ENCODE assay signal across 12 cellular contexts in the genomic region with DNA sequence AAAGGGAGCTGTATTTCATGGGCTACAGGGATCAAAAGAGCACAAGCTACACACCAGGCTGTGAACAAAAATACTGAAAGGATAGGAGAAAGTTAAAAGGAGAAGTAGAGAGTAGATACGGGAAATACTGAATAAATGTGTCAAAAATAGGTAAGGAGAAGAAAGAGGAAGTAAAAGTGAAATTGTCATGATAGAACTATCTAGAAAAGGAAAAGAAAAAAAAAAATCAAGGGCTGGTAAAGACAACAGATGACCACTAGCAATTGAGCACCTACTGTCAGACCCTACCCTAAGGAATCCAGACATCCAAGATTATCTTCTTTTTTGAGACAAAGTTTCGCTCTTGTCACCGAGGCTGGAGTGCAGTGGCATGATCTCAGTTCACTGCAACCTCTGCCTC. TPM values are rescaled to one million over a fixed set of nuclear protein-coding genes. Genes with fewer than 3 reads are reported as not detected.
A peak's percentile ranks its signal among the peaks of the same experiment; 100 is the strongest.
DNase-seq lines count a peak whose midpoint lies in the region; ATAC-seq and TF ChIP-seq lines count a peak whose summit lies in the region.
"Had no signal": no experiment of that assay in that cellular context is flagged by ENCODE, and none has a peak within 500 bp of the region (broad histone marks: within the 10 kb centered on the region; RNA-seq: fewer than 3 reads in every experiment).

No MANE protein-coding gene starts in this region.

- DNase-seq in SKM-1 treated with dmso at 0.1 percent for 144 hours (lab: John Stamatoyannopoulos, UW; ENCODE audit: unreplicated experiment) (peak; percentile 77), iPS-NIHi11 (ENCODE audit: low spot score) (no peak), DMS53 treated with DMSO at 0.1 percent for 48 hours (lab: John Stamatoyannopoulos, UW; ENCODE audit: unreplicated experiment) (no peak)
- DNase-seq in naive thymus-derived CD8-positive, alpha-beta T cell: no peak
- DNase-seq in activated CD4-positive, alpha-beta memory T cell treated with anti-CD3 and anti-CD28 coated beads for 36 hours: no peak
- DNase-seq: activated CD8-positive, alpha-beta memory T cell treated with anti-CD3 and anti-CD28 coated beads, Interleukin-2, amount 10 ng/mL, durations not matched to agents 7 days and 5 days; CD4-positive, CD25-positive, alpha-beta regulatory T cell; cerebellar nuclear complex; foreskin melanocyte had no signal

- H3K27ac Mint-ChIP-seq in naive thymus-derived CD8-positive, alpha-beta T cell: peak overlapping the region in 1 of 10 donors; percentile 79
- H3K27ac Mint-ChIP-seq in activated CD4-positive, alpha-beta memory T cell treated with anti-CD3 and anti-CD28 coated beads for 36 hours: no peak overlapping the region
- H3K27ac Mint-ChIP-seq: activated CD8-positive, alpha-beta memory T cell treated with anti-CD3 and anti-CD28 coated beads, Interleukin-2, amount 10 ng/mL, durations not matched to agents 7 days and 5 days; CD4-positive, CD25-positive, alpha-beta regulatory T cell had no signal

- peaks cover 2 to 55% (median 5%) of the 10 kb centered on the region in 4 donors for H3K4me1 Mint-ChIP-seq in naive thymus-derived CD8-positive, alpha-beta T cell
- peaks cover 4% of the 10 kb centered on the region for H3K4me1 Mint-ChIP-seq in activated CD4-positive, alpha-beta memory T cell treated with anti-CD3 and anti-CD28 coated beads for 36 hours (ENCODE audit: low read depth)

- CTCF ChIA-PET in activated CD4-positive, alpha-beta memory T cell treated with anti-CD3 and anti-CD28 coated beads for 36 hours (lab: Charles Lee): no interaction called here

- H3K27me3 Mint-ChIP-seq in naive thymus-derived CD8-positive, alpha-beta T cell: peaks cover 16 to 35% (median 29%) of the 10 kb centered on the region in 5 donors
- H3K27me3 Mint-ChIP-seq in activated CD4-positive, alpha-beta memory T cell treated with anti-CD3 and anti-CD28 coated beads for 36 hours: peaks cover 34% of the 10 kb centered on the region

- POLR2A ChIA-PET in naive thymus-derived CD8-positive, alpha-beta T cell (lab: Charles Lee): no interaction called here
- POLR2A ChIA-PET in activated CD4-positive, alpha-beta memory T cell treated with anti-CD3 and anti-CD28 coated beads for 36 hours (lab: Charles Lee): no interaction called here

- intact Hi-C loops in activated CD4-positive, alpha-beta memory T cell treated with anti-CD3 and anti-CD28 coated beads for 36 hours (cut with micrococcal nuclease): no loop called here

- H3K4me3 Mint-ChIP-seq in naive thymus-derived CD8-positive, alpha-beta T cell: peak overlapping the region in 2 of 10 donors; percentile 9 to 34
- H3K4me3 Mint-ChIP-seq in activated CD4-positive, alpha-beta memory T cell treated with anti-CD3 and anti-CD28 coated beads for 36 hours: no peak overlapping the region
- H3K4me3 Mint-ChIP-seq: activated CD8-positive, alpha-beta memory T cell treated with anti-CD3 and anti-CD28 coated beads, Interleukin-2, amount 10 ng/mL, durations not matched to agents 7 days and 5 days; CD4-positive, CD25-positive, alpha-beta regulatory T cell had no signal

- TF ChIP-seq POLR2A in GM15510 (IDR thresholded peaks at IDR 0.05; ENCODE audit: borderline replicate concordance, extremely low read depth, insufficient read length): peak; percentile 18

- H3K9me3 Mint-ChIP-seq in naive thymus-derived CD8-positive, alpha-beta T cell: no peaks in the 10 kb centered on the region
- H3K9me3 Mint-ChIP-seq in activated CD4-positive, alpha-beta memory T cell treated with anti-CD3 and anti-CD28 coated beads for 36 hours: no peaks in the 10 kb centered on the region

- peak; percentile 35 for ATAC-seq in GM21515 (IDR thresholded peaks at IDR 0.05; ENCODE audit: unreplicated experiment)
- peak; percentile 45 for ATAC-seq in HG03196 (IDR thresholded peaks at IDR 0.05; ENCODE audit: unreplicated experiment)
- no peak for ATAC-seq in naive thymus-derived CD8-positive, alpha-beta T cell
- ATAC-seq: activated CD8-positive, alpha-beta memory T cell treated with anti-CD3 and anti-CD28 coated beads, Interleukin-2, amount 10 ng/mL, durations not matched to agents 7 days and 5 days had no signal

- H3K36me3 Mint-ChIP-seq in naive thymus-derived CD8-positive, alpha-beta T cell: no peaks in the 10 kb centered on the region
- H3K36me3 Mint-ChIP-seq in activated CD4-positive, alpha-beta memory T cell treated with anti-CD3 and anti-CD28 coated beads for 36 hours: no peaks in the 10 kb centered on the region
- H3K36me3 Mint-ChIP-seq: activated CD8-positive, alpha-beta memory T cell treated with anti-CD3 and anti-CD28 coated beads, Interleukin-2, amount 10 ng/mL, durations not matched to agents 7 days and 5 days; CD4-positive, CD25-positive, alpha-beta regulatory T cell had no signal

RNA-seq across cellular contexts. Expression of a gene that starts 4.8 kb away (rescaled TPM):
- 10 to 100 TPM in 1 of 2 experiments, 1 to 10 TPM in 1; 9.7 to 10.6 TPM for total RNA-seq in naive thymus-derived CD8-positive, alpha-beta T cell
- under 1 TPM in 2 of 3 donors, not detected in 1; 0.12 to 0.57 TPM for polyA plus RNA-seq in naive thymus-derived CD8-positive, alpha-beta T cell
- total RNA-seq in activated CD4-positive, alpha-beta memory T cell treated with anti-CD3 and anti-CD28 coated beads for 36 hours: under 1 TPM; 0.73 to 0.74 TPM
- total RNA-seq: activated CD8-positive, alpha-beta memory T cell treated with anti-CD3 and anti-CD28 coated beads, Interleukin-2, amount 10 ng/mL, durations not matched to agents 7 days and 5 days; CD4-positive, CD25-positive, alpha-beta regulatory T cell had no signal

Comparison
In these comparisons a context has a peak if more than half of its experiments do, and no peak if none do; other contexts are left out.
1. ATAC-seq: peak in GM21515 (single experiment) and HG03196 (single experiment); none in naive thymus-derived CD8-positive, alpha-beta T cell (0 of 2).
2. RNA of a gene that starts 4.8 kb away (total RNA-seq): 9.7 to 10.6 TPM in naive thymus-derived CD8-positive, alpha-beta T cell; 0.73 to 0.74 TPM in activated CD4-positive, alpha-beta memory T cell treated with anti-CD3 and anti-CD28 coated beads for 36 hours; every median in the first group is over 4 times any median in the second.